Comparison of ENCODE assay signal across 1 cellular context in the genomic region with DNA sequence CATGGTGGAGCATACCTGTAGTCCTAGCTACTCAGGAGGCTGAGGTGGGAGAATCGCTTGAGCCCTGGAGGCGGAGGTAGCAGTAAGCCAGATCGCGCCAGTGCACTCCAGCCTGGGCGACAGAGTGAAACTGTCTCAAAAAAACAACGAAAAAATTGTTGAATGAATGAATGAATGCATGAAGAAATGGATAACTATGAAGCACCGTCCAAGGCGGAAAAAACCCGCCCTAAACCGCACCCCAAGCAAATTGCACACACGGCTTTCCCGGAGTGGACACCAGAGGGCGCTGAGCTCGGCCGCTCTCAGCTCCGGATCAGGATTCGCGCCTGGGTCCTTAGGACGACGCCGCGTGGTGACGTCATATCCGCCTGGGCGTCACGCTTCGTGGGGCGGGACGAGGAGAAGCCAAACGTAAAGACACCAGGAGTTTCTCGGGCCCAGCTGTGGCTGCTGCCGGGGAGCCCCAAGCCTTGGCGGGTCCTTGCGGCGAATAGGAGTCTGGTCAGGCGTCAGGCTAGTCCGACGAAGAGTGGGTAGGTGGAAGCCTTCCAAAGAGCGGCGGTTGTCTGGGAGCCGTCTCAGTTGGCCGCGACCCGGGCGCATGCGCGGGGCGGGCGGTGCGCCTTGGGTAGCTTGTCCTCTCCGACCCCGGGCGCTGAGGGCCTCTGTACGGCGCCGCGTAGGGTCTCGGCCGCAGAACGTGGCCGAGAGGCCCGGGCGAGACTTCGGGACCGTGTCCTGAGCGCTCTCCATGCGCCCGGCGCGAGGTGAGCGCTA.
A peak's percentile ranks its signal among the peaks of the same experiment; 100 is the strongest.
TF ChIP-seq lines count a peak whose summit lies in the region.

Gene HTD2, plus strand, starts transcription at position 639 of the 780 bp plus-strand sequence. CDS start 11,094 bp downstream, outside the sequence.
Gene RPP14, plus strand, starts transcription at position 364 of the 780 bp plus-strand sequence. CDS start 4,085 bp downstream, outside the sequence.

TF ChIP-seq in HepG2, 621 proteins besides CTCF, POLR2A, EP300 and RAD21 (continued from another document and continues in another):
- TF ChIP-seq AHDC1 (CRISPR knock-in tag; IDR thresholded peaks at IDR 0.05; ENCODE audit: borderline replicate concordance) (no peak), MED13 (CRISPR knock-in tag; IDR thresholded peaks at IDR 0.05) (0 out of 2 replicates have a peak, but pooled peaks have one; percentile 9), ZSCAN29 (CRISPR knock-in tag; conservative IDR thresholded peaks at IDR 0.05) (peak; percentile 100), NFYC (CRISPR knock-in tag; IDR thresholded peaks at IDR 0.05) (peak; percentile 55; the same call in 1 of the 2 replicates), NFAT5 (CRISPR knock-in tag; IDR thresholded peaks at IDR 0.05) (peak; percentile 73; the same call in 1 of the 2 replicates), SAP130 (CRISPR knock-in tag; IDR thresholded peaks at IDR 0.05; ENCODE audit: low read depth) (peak; percentile 80), TSC22D2 (CRISPR knock-in tag; IDR thresholded peaks at IDR 0.05; ENCODE audit: borderline replicate concordance) (peak; percentile 91; the same call in 1 of the 2 replicates), SRF (IDR thresholded peaks at IDR 0.05; ENCODE audit: low read depth, low read length) (0 out of 2 replicates have a peak, but pooled peaks have one; percentile 7), RARA (CRISPR knock-in tag; IDR thresholded peaks at IDR 0.05) (peak; percentile 47), LCORL (IDR thresholded peaks at IDR 0.05) (no peak), LCORL (CRISPR knock-in tag; IDR thresholded peaks at IDR 0.05) (peak; percentile 77), FOXA1 (IDR thresholded peaks at IDR 0.05) (no peak), FOXA1 (CRISPR knock-in tag; IDR thresholded peaks at IDR 0.05) (peak; percentile 43; the same call in 1 of the 2 replicates), ZNF577 (CRISPR knock-in tag; IDR thresholded peaks at IDR 0.05; ENCODE audit: borderline replicate concordance, low read depth) (no peak), YY1 (IDR thresholded peaks at IDR 0.05; ENCODE audit: insufficient read depth, insufficient replicate concordance, low read depth, low read length) (peak; percentile 68), HNF4A (CRISPR knock-in tag; IDR thresholded peaks at IDR 0.05) (no peak; the same call in 1 of the 2 replicates), ZNF256 (CRISPR knock-in tag; conservative IDR thresholded peaks at IDR 0.05) (no peak), SALL1 (CRISPR knock-in tag; IDR thresholded peaks at IDR 0.05) (peak; percentile 83), ZNF296 (CRISPR knock-in tag; conservative IDR thresholded peaks at IDR 0.05) (no peak), ZNF709 (CRISPR knock-in tag; IDR thresholded peaks at IDR 0.05) (no peak; the same call in 1 of the 2 replicates), MYC (CRISPR knock-in tag; IDR thresholded peaks at IDR 0.05; ENCODE audit: borderline replicate concordance) (peak; percentile 75), HIVEP1 (CRISPR knock-in tag; IDR thresholded peaks at IDR 0.05) (peak; percentile 80), ZFP1 (CRISPR knock-in tag; IDR thresholded peaks at IDR 0.05) (peak; percentile 73; the same call in 1 of the 2 replicates), CREB1 (IDR thresholded peaks at IDR 0.05) (peak; percentile 100), CREB1 (CRISPR knock-in tag; IDR thresholded peaks at IDR 0.05) (peak; percentile 99), ZSCAN25 (CRISPR knock-in tag; IDR thresholded peaks at IDR 0.05) (peak; percentile 18; the same call in 1 of the 2 replicates), HMG20A (CRISPR knock-in tag; IDR thresholded peaks at IDR 0.05; ENCODE audit: borderline replicate concordance) (no peak), ZNF614 (CRISPR knock-in tag; IDR thresholded peaks at IDR 0.05; ENCODE audit: borderline replicate concordance) (peak; percentile 58; the same call in 1 of the 2 replicates), NR2F1 (CRISPR knock-in tag; IDR thresholded peaks at IDR 0.05) (0 out of 4 replicates have a peak, but pooled peaks of 1 of the 2 experiments have one; percentile 11), ZBTB44 (CRISPR knock-in tag; IDR thresholded peaks at IDR 0.05) (peak; percentile 25; the same call in 1 of the 2 replicates), ZNF678 (CRISPR knock-in tag; IDR thresholded peaks at IDR 0.05) (0 out of 2 replicates have a peak, but pooled peaks have one; percentile 11), FOXO1 (CRISPR knock-in tag; IDR thresholded peaks at IDR 0.05) (peak; percentile 68; the same call in 1 of the 2 replicates), ZNF878 (CRISPR knock-in tag; IDR thresholded peaks at IDR 0.05) (no peak), SMYD3 (CRISPR knock-in tag; IDR thresholded peaks at IDR 0.05) (0 out of 2 replicates have a peak, but pooled peaks have one; percentile 60)
- TF ChIP-seq, protein P1, sequence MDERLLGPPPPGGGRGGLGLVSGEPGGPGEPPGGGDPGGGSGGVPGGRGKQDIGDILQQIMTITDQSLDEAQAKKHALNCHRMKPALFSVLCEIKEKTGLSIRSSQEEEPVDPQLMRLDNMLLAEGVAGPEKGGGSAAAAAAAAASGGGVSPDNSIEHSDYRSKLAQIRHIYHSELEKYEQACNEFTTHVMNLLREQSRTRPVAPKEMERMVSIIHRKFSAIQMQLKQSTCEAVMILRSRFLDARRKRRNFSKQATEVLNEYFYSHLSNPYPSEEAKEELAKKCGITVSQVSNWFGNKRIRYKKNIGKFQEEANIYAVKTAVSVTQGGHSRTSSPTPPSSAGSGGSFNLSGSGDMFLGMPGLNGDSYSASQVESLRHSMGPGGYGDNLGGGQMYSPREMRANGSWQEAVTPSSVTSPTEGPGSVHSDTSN (CRISPR knock-in tag; IDR thresholded peaks at IDR 0.05), result no peak
- TF ChIP-seq, protein P2, sequence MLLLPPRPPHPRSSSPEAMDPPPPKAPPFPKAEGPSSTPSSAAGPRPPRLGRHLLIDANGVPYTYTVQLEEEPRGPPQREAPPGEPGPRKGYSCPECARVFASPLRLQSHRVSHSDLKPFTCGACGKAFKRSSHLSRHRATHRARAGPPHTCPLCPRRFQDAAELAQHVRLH (CRISPR knock-in tag; IDR thresholded peaks at IDR 0.05; ENCODE audit: borderline replicate concordance, low read depth), result peak; percentile 81
- TF ChIP-seq, protein P3, sequence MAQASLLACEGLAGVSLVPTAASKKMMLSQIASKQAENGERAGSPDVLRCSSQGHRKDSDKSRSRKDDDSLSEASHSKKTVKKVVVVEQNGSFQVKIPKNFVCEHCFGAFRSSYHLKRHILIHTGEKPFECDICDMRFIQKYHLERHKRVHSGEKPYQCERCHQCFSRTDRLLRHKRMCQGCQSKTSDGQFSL (CRISPR knock-in tag; IDR thresholded peaks at IDR 0.05), result no peak
- TF ChIP-seq, protein P4, sequence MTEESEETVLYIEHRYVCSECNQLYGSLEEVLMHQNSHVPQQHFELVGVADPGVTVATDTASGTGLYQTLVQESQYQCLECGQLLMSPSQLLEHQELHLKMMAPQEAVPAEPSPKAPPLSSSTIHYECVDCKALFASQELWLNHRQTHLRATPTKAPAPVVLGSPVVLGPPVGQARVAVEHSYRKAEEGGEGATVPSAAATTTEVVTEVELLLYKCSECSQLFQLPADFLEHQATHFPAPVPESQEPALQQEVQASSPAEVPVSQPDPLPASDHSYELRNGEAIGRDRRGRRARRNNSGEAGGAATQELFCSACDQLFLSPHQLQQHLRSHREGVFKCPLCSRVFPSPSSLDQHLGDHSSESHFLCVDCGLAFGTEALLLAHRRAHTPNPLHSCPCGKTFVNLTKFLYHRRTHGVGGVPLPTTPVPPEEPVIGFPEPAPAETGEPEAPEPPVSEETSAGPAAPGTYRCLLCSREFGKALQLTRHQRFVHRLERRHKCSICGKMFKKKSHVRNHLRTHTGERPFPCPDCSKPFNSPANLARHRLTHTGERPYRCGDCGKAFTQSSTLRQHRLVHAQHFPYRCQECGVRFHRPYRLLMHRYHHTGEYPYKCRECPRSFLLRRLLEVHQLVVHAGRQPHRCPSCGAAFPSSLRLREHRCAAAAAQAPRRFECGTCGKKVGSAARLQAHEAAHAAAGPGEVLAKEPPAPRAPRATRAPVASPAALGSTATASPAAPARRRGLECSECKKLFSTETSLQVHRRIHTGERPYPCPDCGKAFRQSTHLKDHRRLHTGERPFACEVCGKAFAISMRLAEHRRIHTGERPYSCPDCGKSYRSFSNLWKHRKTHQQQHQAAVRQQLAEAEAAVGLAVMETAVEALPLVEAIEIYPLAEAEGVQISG (CRISPR knock-in tag; IDR thresholded peaks at IDR 0.05), result peak; percentile 99
